In the genomic region with DNA sequence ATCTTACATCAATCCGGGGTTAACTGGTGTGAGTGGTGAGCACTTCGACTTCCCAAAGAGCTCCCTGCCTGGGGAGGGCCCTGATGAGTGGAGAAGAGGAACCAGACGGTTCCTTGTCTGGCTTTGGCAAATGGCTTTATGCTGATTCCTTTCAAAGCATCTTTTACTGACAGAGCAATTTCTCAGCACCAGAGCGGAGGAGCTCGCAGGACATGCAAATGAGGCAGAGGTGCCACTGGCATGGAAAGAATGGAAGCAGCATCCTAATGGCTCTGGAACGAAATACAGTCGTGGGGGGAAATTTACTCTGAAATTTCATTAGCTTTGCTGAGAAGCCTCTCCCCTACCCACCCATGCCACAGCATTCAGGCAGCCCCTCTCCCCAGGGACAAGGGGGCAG, we compare ENCODE assay signal across 28 cellular contexts.
"Had no signal": no experiment of that assay in that cellular context is flagged by ENCODE, and none has a peak within 500 bp of the region (broad histone marks: within the 10 kb centered on the region; RNA-seq: fewer than 3 reads in every experiment).

No MANE protein-coding gene starts in this region.

- H3K4me3 ChIP-seq: adrenal gland, K562, Peyer's patch, SJCRH30, SK-N-MC had no signal

- DNase-seq: activated CD4-positive, alpha-beta T cell treated with anti-CD3 and anti-CD28 coated beads for 1 hour; activated CD4-positive, alpha-beta T cell treated with anti-CD3 and anti-CD28 coated beads for 48 hours; activated CD4-positive, alpha-beta T cell treated with anti-CD3 and anti-CD28 coated beads, Interleukin-2, amount 50 U/mL, for 48 hours; activated CD4-positive, CD25-positive, alpha-beta regulatory T cell; activated CD8-positive, alpha-beta T cell treated with anti-CD3 and anti-CD28 coated beads, Interleukin-2, amount 10 ng/mL, durations not matched to agents 7 days and 5 days; activated gamma-delta T cell treated with Interleukin-2 at 50 U/mL for 16 hours; activated naive CD4-positive, alpha-beta T cell treated with anti-CD3 and anti-CD28 coated beads for 36 hours; activated T-cell treated with anti-CD3 and anti-CD28 coated beads, Interleukin-2, amount 50 U/mL, for 24 hours; adrenal gland; brain microvascular endothelial cell; central memory CD4-positive, alpha-beta T cell; NCI-H1105; NCI-H1417 treated with DMSO at 0.1 percent for 48 hours; NCI-H187 treated with DMSO at 0.1 percent for 48 hours; NCI-H2107; NCI-H2171; NCI-H510A treated with DMSO at 0.1 percent for 48 hours; NK-92 treated with Interleukin-12 subunit alpha and Interleukin-12 subunit beta, amount 100 ng/mL, for 24 hours; Peyer's patch; Right ventricle myocardium superior; SJCRH30; T1000; WERI-Rb-1 had no signal

- ATAC-seq: activated CD8-positive, alpha-beta T cell treated with anti-CD3 and anti-CD28 coated beads, Interleukin-2, amount 10 ng/mL, durations not matched to agents 7 days and 5 days; activated naive CD4-positive, alpha-beta T cell treated with anti-CD3 and anti-CD28 coated beads, Interleukin-2, amount 50 U/mL, for 72 hours; K562; PC-3 had no signal

- H3K9me3 ChIP-seq: adrenal gland, Peyer's patch, SJCRH30 had no signal

- H3K27ac ChIP-seq: adrenal gland, brain microvascular endothelial cell, Peyer's patch, RWPE1, SJCRH30, SK-N-MC, WERI-Rb-1 had no signal

- H3K27me3 ChIP-seq: adrenal gland, brain microvascular endothelial cell, Peyer's patch, SJCRH30 had no signal

- H3K36me3 ChIP-seq: adrenal gland, brain microvascular endothelial cell, Peyer's patch, SJCRH30, WERI-Rb-1 had no signal
